ENCODE assay signal across 20 cellular contexts in genomic region chr9:29793970-29794369, GRCh38.
"Had no signal": no experiment of that assay in that cellular context is flagged by ENCODE, and none has a peak within 500 bp of the region (broad histone marks: within the 10 kb centered on the region; RNA-seq: fewer than 3 reads in every experiment).

No MANE protein-coding gene starts in this region.

- DNase-seq: cortex of kidney; dorsolateral prefrontal cortex; effector CD8-positive, alpha-beta T cell; heart left ventricle; hypothalamus; kidney glomerular epithelial cell; mesendoderm; naive thymus-derived CD4-positive, alpha-beta T cell; nephron progenitor cell; psoas muscle; retina; right lobe of liver; spleen; stimulated activated CD4-positive, alpha-beta T cell treated with anti-CD3 and anti-CD28 coated beads, Interleukin-15, amount 100 ng/mL, for 24 hours; stimulated activated CD4-positive, alpha-beta T cell treated with anti-CD3 and anti-CD28 coated beads, Interleukin-1b, Interleukin-23, amount 100 ng/mL, for 48 hours; stimulated activated CD4-positive, alpha-beta T cell treated with anti-CD3 and anti-CD28 coated beads, Interleukin-4, amount 100 ng/mL, for 24 hours; stimulated activated naive CD4-positive, alpha-beta T cell treated with Interleukin-2 at 50 U/mL for 16 hours; uterus had no signal

- H3K36me3 ChIP-seq: heart left ventricle, neutrophil, right lobe of liver, spleen, uterus had no signal

- H3K27ac Mint-ChIP-seq: naive thymus-derived CD4-positive, alpha-beta T cell; nephron progenitor cell; type B pancreatic cell had no signal

- H3K27me3 ChIP-seq: dorsolateral prefrontal cortex, heart left ventricle, neutrophil, right lobe of liver, spleen, uterus had no signal

- H3K4me3 Mint-ChIP-seq: naive thymus-derived CD4-positive, alpha-beta T cell; nephron progenitor cell; type B pancreatic cell had no signal

- H3K27ac ChIP-seq: dorsolateral prefrontal cortex, heart left ventricle, neutrophil, psoas muscle, right lobe of liver, spleen, uterus had no signal

- ATAC-seq: heart left ventricle; naive thymus-derived CD4-positive, alpha-beta T cell; psoas muscle; right lobe of liver had no signal

- H3K4me3 ChIP-seq: dorsolateral prefrontal cortex, heart left ventricle, psoas muscle, right lobe of liver, spleen, uterus had no signal

- H3K9me3 ChIP-seq: neutrophil, psoas muscle, right lobe of liver, spleen, uterus had no signal

- H3K36me3 Mint-ChIP-seq: naive thymus-derived CD4-positive, alpha-beta T cell; type B pancreatic cell had no signal

- H3K4me1 ChIP-seq: heart left ventricle, psoas muscle, right lobe of liver, spleen, uterus had no signal

- H3K4me1 Mint-ChIP-seq: naive thymus-derived CD4-positive, alpha-beta T cell; nephron progenitor cell had no signal

- H3K27me3 Mint-ChIP-seq: naive thymus-derived CD4-positive, alpha-beta T cell; type B pancreatic cell had no signal

- H3K9me3 Mint-ChIP-seq: nephron progenitor cell, type B pancreatic cell had no signal
